16 cellular contexts compared by ENCODE assay signal in the genomic region with DNA sequence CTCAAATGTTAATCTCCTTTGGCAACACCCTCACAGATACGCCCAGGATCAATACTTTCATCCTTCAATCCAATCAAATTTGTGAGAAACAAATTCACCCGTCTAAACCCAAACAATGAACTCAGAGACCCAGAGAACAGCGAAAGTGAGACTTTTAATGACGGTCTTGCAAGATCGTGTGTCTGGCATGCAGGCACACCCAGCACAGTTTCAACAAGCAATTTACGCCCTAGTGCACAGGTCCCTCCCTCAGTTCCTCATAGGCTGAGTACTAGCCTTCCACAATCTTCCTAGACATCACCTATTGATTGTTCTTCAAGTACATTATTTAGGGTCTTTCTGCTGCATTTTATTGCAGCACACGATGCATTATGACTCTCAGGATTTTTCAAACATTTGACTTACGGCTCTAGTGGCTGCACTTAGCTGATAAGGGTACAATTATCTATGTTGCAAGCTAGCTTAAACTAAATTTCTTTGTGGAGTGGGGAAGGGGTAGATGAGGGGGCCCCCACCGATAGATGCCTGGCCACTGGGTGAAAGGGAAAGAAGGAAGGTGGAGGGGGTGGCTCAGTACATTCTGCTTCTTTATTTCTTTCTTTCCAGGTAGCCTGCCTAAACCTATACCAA. TPM values are rescaled to one million over a fixed set of nuclear protein-coding genes. Genes with fewer than 3 reads are reported as not detected.
DNase-seq lines count a peak whose midpoint lies in the region; ATAC-seq, FAIRE-seq and TF ChIP-seq lines count a peak whose summit lies in the region.
"Not testable (repeated sequence)": the region's sequence is repeated elsewhere in the genome, so short reads cannot be mapped to it uniquely, and the experiment has no call there.
"Had no signal": no experiment of that assay in that cellular context is flagged by ENCODE, and none has a peak within 500 bp of the region (broad histone marks: within the 10 kb centered on the region; RNA-seq: fewer than 3 reads in every experiment).

No MANE protein-coding gene starts in this region.

- not testable (repeated sequence) for H3K4me2 ChIP-seq in HepG2 (ENCODE audit: low read depth, low read length)

- peaks cover 36% of the 10 kb centered on the region for H3K4me1 Mint-ChIP-seq in Calu3 (ENCODE audit: low read depth, unreplicated experiment)
- peaks cover 26% of the 10 kb centered on the region for H3K4me1 Mint-ChIP-seq in T-helper 1 cell treated with Interleukin-12 subunit alpha and Interleukin-12 subunit beta and Interleukin-4 antibody, amounts not matched to agents 30 μg/mL and 1 μg/mL, for 36 hours (ENCODE audit: low read depth)
- H3K4me1 Mint-ChIP-seq in activated CD8-positive, alpha-beta T cell treated with anti-CD3 and anti-CD28 coated beads for 36 hours (ENCODE audit: low read depth), result peaks cover 25% of the 10 kb centered on the region
- peaks cover 30% of the 10 kb centered on the region for H3K4me1 Mint-ChIP-seq in stimulated activated naive CD8-positive, alpha-beta T cell treated with anti-CD3 and anti-CD28 coated beads, Interleukin-15, amount 100 ng/mL, for 72 hours

- not testable (repeated sequence) for TF ChIP-seq POLR2A in HepG2 (IDR thresholded peaks at IDR 0.05; ENCODE audit: insufficient read depth in 1 of 2, low read depth in 2 of 2, low read length in 2 of 2)

- H3K36me3 Mint-ChIP-seq in Calu3 (ENCODE audit: insufficient read depth, unreplicated experiment), result peaks cover 11% of the 10 kb centered on the region
- H3K36me3 Mint-ChIP-seq in T-helper 1 cell treated with Interleukin-12 subunit alpha and Interleukin-12 subunit beta and Interleukin-4 antibody, amounts not matched to agents 30 μg/mL and 1 μg/mL, for 36 hours (ENCODE audit: low read depth); activated CD8-positive, alpha-beta T cell treated with anti-CD3 and anti-CD28 coated beads for 36 hours (ENCODE audit: low read depth): not testable (repeated sequence)

- not testable (repeated sequence) for DNase-seq in Calu3; HepG2 (ENCODE audit: low spot score)
- DNase-seq in activated CD8-positive, alpha-beta T cell treated with anti-CD3 and anti-CD28 coated beads for 36 hours, result peak; percentile 36
- DNase-seq in activated naive CD4-positive, alpha-beta T cell treated with Interleukin-2 at 50 U/mL for 16 hours, result peak; percentile 23
- DNase-seq in central memory CD4-positive, alpha-beta T cell, result peak; percentile 56
- peak in 1 of 2 donors; percentile 34 for DNase-seq in stimulated activated naive CD8-positive, alpha-beta T cell treated with anti-CD3 and anti-CD28 coated beads, Interleukin-15, amount 100 ng/mL, for 72 hours

- ATAC-seq in activated CD8-positive, alpha-beta T cell treated with anti-CD3 and anti-CD28 coated beads for 36 hours; HepG2; stimulated activated naive CD8-positive, alpha-beta T cell treated with anti-CD3 and anti-CD28 coated beads, Interleukin-15, amount 100 ng/mL, for 72 hours: not testable (repeated sequence)

- WGBS in HepG2 (ENCODE audit: low lambda C conversion rate), result 3% methylated on average over 8 of the region's 9 CpGs

- not testable (repeated sequence) for TF ChIP-seq RAD21 in HepG2 (CRISPR knock-in tag; IDR thresholded peaks at IDR 0.05)

- H3K4me1 ChIP-seq in HepG2 (ENCODE audit: insufficient read depth, low read length), result not testable (repeated sequence)
- peaks cover 15 to 43% of the 10 kb centered on the region in 2 experiments for H3K4me1 ChIP-seq in neutrophil (ENCODE audit: control insufficient read depth in 1 of 2, insufficient read depth in 1 of 2, low read depth in 1 of 2, low read length in 1 of 2)

- H3K4me3 ChIP-seq in HepG2 (replicated peaks in 1 of 3; ENCODE audit: insufficient read depth in 1 of 3, low read depth in 2 of 3, low read length in 3 of 3); neutrophil (ENCODE audit: low read depth in 1 of 2, low read length in 1 of 2): not testable (repeated sequence)

- not testable (repeated sequence) for TF ChIP-seq CTCF in Calu3 (IDR thresholded peaks at IDR 0.05; ENCODE audit: unreplicated experiment); activated CD8-positive, alpha-beta T cell treated with anti-CD3 and anti-CD28 coated beads for 36 hours (IDR thresholded peaks at IDR 0.05); HepG2 (CRISPR knock-in tag; IDR thresholded peaks at IDR 0.05); neutrophil (IDR thresholded peaks at IDR 0.05)

- H3K4me3 Mint-ChIP-seq in Calu3 (ENCODE audit: low read depth, unreplicated experiment), result peak overlapping the region; percentile 40
- peak overlapping the region; percentile 37 for H3K4me3 Mint-ChIP-seq in T-helper 1 cell treated with Interleukin-12 subunit alpha and Interleukin-12 subunit beta and Interleukin-4 antibody, amounts not matched to agents 30 μg/mL and 1 μg/mL, for 36 hours
- peak overlapping the region; percentile 48 for H3K4me3 Mint-ChIP-seq in activated CD8-positive, alpha-beta T cell treated with anti-CD3 and anti-CD28 coated beads for 36 hours
- H3K4me3 Mint-ChIP-seq in stimulated activated naive CD8-positive, alpha-beta T cell treated with anti-CD3 and anti-CD28 coated beads, Interleukin-15, amount 100 ng/mL, for 72 hours, result peak overlapping the region; percentile 64 to 78

- not testable (repeated sequence) for TF ChIP-seq EP300 in HepG2 (IDR thresholded peaks at IDR 0.05; ENCODE audit: low read depth in 2 of 2, low read length in 2 of 2); HepG2 (CRISPR knock-in tag; IDR thresholded peaks at IDR 0.05; ENCODE audit: borderline replicate concordance)

- H3K9me3 Mint-ChIP-seq in Calu3 (ENCODE audit: low read depth, unreplicated experiment); T-helper 1 cell treated with Interleukin-12 subunit alpha and Interleukin-12 subunit beta and Interleukin-4 antibody, amounts not matched to agents 30 μg/mL and 1 μg/mL, for 36 hours; activated CD8-positive, alpha-beta T cell treated with anti-CD3 and anti-CD28 coated beads for 36 hours; stimulated activated naive CD8-positive, alpha-beta T cell treated with anti-CD3 and anti-CD28 coated beads, Interleukin-15, amount 100 ng/mL, for 72 hours: not testable (repeated sequence)

- not testable (repeated sequence) for H3K9ac ChIP-seq in HepG2 (ENCODE audit: insufficient read depth, low read depth, low read length)

- H3K27me3 ChIP-seq in HepG2 (ENCODE audit: control insufficient read depth in 1 of 2, insufficient read depth in 2 of 2, low read length in 2 of 2); neutrophil: not testable (repeated sequence)

- CTCF ChIA-PET in Calu3 (lab: Charles Lee); activated CD8-positive, alpha-beta T cell treated with anti-CD3 and anti-CD28 coated beads for 36 hours (lab: Charles Lee); HepG2 (lab: Yijun Ruan, JAX; ENCODE audit: low intra/inter-chr PET ratio, low total read pairs): not testable (repeated sequence)

- POLR2A ChIA-PET in activated CD8-positive, alpha-beta T cell treated with anti-CD3 and anti-CD28 coated beads for 36 hours (lab: Charles Lee); HepG2 (lab: Yijun Ruan, JAX): not testable (repeated sequence)

- H3K79me2 ChIP-seq in HepG2 (ENCODE audit: insufficient read depth, low read length), result not testable (repeated sequence)

- H3K27ac Mint-ChIP-seq in Calu3 (ENCODE audit: unreplicated experiment), result not testable (repeated sequence)
- peak overlapping the region; percentile 83 for H3K27ac Mint-ChIP-seq in T-helper 1 cell treated with Interleukin-12 subunit alpha and Interleukin-12 subunit beta and Interleukin-4 antibody, amounts not matched to agents 30 μg/mL and 1 μg/mL, for 36 hours
- H3K27ac Mint-ChIP-seq in activated CD8-positive, alpha-beta T cell treated with anti-CD3 and anti-CD28 coated beads for 36 hours, result peak overlapping the region; percentile 88
- peak overlapping the region in 1 of 2 donors; percentile 79 for H3K27ac Mint-ChIP-seq in stimulated activated naive CD8-positive, alpha-beta T cell treated with anti-CD3 and anti-CD28 coated beads, Interleukin-15, amount 100 ng/mL, for 72 hours

- FAIRE-seq in HepG2 (lab: Jason Lieb, UNC), result not testable (repeated sequence)

- BruUV-seq in Calu3 (replicated peaks; lab: Mats Ljungman, UMichigan); HepG2 (replicated peaks; lab: Mats Ljungman, UMichigan): not testable (repeated sequence)

- not testable (repeated sequence) for H3K27me3 Mint-ChIP-seq in Calu3 (ENCODE audit: unreplicated experiment); T-helper 1 cell treated with Interleukin-12 subunit alpha and Interleukin-12 subunit beta and Interleukin-4 antibody, amounts not matched to agents 30 μg/mL and 1 μg/mL, for 36 hours (ENCODE audit: low read depth); activated CD8-positive, alpha-beta T cell treated with anti-CD3 and anti-CD28 coated beads for 36 hours; stimulated activated naive CD8-positive, alpha-beta T cell treated with anti-CD3 and anti-CD28 coated beads, Interleukin-15, amount 100 ng/mL, for 72 hours

- H2AFZ ChIP-seq in HepG2 (ENCODE audit: low read length), result not testable (repeated sequence)

- H3K27ac ChIP-seq in HepG2 (ENCODE audit: extremely low read length, insufficient read depth, low read length), result not testable (repeated sequence)
- H3K27ac ChIP-seq in neutrophil, result peak overlapping the region; percentile 31

- in situ Hi-C loops in HepG2 (cut with HindIII; ENCODE audit: extremely low pct_ligation_motif_present, low pct_unique_long_range_greater_than_20kb), result not testable (repeated sequence)

- H3K9me3 ChIP-seq in HepG2 (ENCODE audit: low read length); neutrophil: not testable (repeated sequence)

- not testable (repeated sequence) for H4K20me1 ChIP-seq in HepG2 (ENCODE audit: insufficient read depth, low read length)

- not testable (repeated sequence) for H3K36me3 ChIP-seq in HepG2 (replicated peaks in 1 of 2; ENCODE audit: control insufficient read depth in 1 of 2, insufficient read depth in 2 of 2, low read length in 2 of 2); neutrophil

- intact Hi-C loops in Calu3 (cut with micrococcal nuclease; ENCODE audit: unreplicated experiment); activated CD8-positive, alpha-beta T cell treated with anti-CD3 and anti-CD28 coated beads for 36 hours (cut with micrococcal nuclease); HepG2 (cut with micrococcal nuclease; ENCODE audit: unreplicated experiment): not testable (repeated sequence)

RNA-seq across cellular contexts. Expression of gene PPIAL4C, which starts 50.1 kb away (rescaled TPM):
- not detected in 2 replicates for total RNA-seq in Calu3 (2022)
- total RNA-seq in activated CD8-positive, alpha-beta T cell treated with anti-CD3 and anti-CD28 coated beads for 36 hours, result not detected
- total RNA-seq in HepG2 (2016; rRNA removed; fragmentation: Illumina TruSeq; extraction: Trizol), result 0.41 TPM in 1 of 2 replicates, not detected in the other
- not detected in 2 replicates for total RNA-seq in HepG2 (2016; cell fraction: cytosol; rRNA removed; fragmentation: Illumina TruSeq; extraction: Trizol; ENCODE audit: low read depth)
- not detected in 2 replicates for total RNA-seq in HepG2 (2016; cell fraction: insoluble cytoplasmic fraction; rRNA removed; fragmentation: Illumina TruSeq; extraction: Trizol)
- total RNA-seq in HepG2 (2016; cell fraction: membrane; rRNA removed; fragmentation: Illumina TruSeq; extraction: Trizol), result not detected in 2 replicates
- total RNA-seq in HepG2 (2016; cell fraction: nucleus; rRNA removed; fragmentation: Illumina TruSeq; extraction: Trizol), result not detected in 2 replicates
- polyA plus RNA-seq in HepG2 (2011; rRNA removed), result not detected in 2 replicates
- polyA plus RNA-seq in HepG2 (2011; cell fraction: cytosol; rRNA removed), result not detected in 2 replicates
- polyA plus RNA-seq in HepG2 (2011; cell fraction: nucleus; rRNA removed), result not detected in 2 replicates
- polyA plus RNA-seq in HepG2 (2012), result not detected in 2 replicates
- not detected in 2 replicates for polyA plus RNA-seq in HepG2 (2016; cell fraction: cytosol; fragmentation: Illumina TruSeq; extraction: Trizol; ENCODE audit: low read depth)
- polyA plus RNA-seq in HepG2 (2016; cell fraction: insoluble cytoplasmic fraction; fragmentation: Illumina TruSeq; extraction: Trizol; ENCODE audit: low read depth), result not detected in 2 replicates
- not detected in 2 replicates for polyA plus RNA-seq in HepG2 (2016; cell fraction: membrane; fragmentation: Illumina TruSeq; extraction: Trizol; ENCODE audit: low read depth)
- polyA plus RNA-seq in HepG2 (2016; cell fraction: nucleus; fragmentation: Illumina TruSeq; extraction: Trizol; ENCODE audit: insufficient read depth, low read depth), result not detected in 2 replicates
- polyA minus RNA-seq in HepG2 (2011; rRNA and poly(A)+ RNA removed; ENCODE audit: low replicate concordance), result not detected in 2 replicates
- not detected in 2 replicates for polyA minus RNA-seq in HepG2 (2011; cell fraction: cytosol; rRNA and poly(A)+ RNA removed)
- not detected in 2 replicates for polyA minus RNA-seq in HepG2 (2011; cell fraction: nucleus; rRNA and poly(A)+ RNA removed)
- total RNA-seq: endothelial cell of umbilical vein, fibroblast of lung, G401, gastrocnemius medialis, H4, IMR-90, lower lobe of right lung, right cardiac atrium had no signal
- polyA plus RNA-seq: endothelial cell of umbilical vein, fibroblast of lung, IMR-90, right cardiac atrium had no signal
